ENCODE assay signal across 8 cellular contexts in the genomic region with DNA sequence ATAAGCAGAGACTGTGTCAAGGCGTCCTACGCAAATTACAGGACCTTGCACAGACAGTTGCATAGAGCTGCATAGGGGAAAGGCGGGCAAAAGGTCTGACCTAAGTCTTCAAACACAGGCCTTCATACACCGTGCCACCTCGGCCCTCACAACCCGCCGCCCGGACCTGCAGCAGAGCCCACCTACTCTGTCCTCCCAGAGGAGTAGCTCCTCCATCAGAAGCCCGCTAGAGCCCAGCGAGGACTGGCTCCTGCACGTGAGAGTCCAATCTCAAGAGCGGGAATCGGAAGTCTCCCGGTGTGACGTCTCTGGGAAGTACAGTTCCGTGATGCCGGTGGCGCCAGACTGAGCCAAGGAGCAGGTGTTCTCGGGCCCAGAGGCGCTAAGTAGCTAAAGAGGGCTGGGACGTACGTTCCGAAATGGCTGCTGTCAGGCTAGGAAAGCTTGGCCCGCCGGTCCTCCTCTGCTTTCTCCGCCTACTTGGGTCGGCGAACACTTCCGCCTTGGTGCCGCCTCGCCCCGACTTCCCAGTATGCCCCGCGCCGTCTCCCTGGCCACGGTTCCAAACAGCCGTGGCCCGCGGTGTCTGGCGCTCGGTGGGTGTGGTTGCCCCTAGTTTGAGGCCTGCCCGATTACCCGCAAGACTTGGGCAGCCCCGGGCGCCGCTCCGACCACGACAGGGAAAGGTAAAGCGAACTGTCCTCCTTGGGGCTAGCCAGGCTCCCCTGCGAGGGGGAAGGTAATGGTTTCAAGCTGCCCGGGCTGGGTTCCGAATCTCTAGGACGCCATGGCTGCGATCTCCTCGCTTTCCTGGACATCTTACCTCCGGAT. TPM values are rescaled to one million over a fixed set of nuclear protein-coding genes. Genes with fewer than 3 reads are reported as not detected.
DNase-seq lines count a peak whose midpoint lies in the region; ATAC-seq and TF ChIP-seq lines count a peak whose summit lies in the region.

A gene with protein sequence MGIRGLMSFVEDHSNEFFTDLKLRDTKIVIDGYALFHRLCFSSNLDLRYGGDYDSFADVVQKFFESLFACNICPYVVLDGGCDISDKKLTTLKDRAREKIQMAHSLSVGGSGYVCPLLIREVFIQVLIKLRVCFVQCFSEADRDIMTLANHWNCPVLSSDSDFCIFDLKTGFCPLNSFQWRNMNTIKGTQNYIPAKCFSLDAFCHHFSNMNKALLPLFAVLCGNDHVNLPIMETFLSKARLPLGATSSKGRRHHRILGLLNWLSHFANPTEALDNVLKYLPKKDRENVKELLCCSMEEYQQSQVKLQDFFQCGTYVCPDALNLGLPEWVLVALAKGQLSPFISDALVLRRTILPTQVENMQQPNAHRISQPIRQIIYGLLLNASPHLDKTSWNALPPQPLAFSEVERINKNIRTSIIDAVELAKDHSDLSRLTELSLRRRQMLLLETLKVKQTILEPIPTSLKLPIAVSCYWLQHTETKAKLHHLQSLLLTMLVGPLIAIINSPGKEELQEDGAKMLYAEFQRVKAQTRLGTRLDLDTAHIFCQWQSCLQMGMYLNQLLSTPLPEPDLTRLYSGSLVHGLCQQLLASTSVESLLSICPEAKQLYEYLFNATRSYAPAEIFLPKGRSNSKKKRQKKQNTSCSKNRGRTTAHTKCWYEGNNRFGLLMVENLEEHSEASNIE (minus strand): TSS at position 505 of the 831 bp plus-strand sequence. CDS start 1,519 bp downstream, outside the sequence.
A gene with protein sequence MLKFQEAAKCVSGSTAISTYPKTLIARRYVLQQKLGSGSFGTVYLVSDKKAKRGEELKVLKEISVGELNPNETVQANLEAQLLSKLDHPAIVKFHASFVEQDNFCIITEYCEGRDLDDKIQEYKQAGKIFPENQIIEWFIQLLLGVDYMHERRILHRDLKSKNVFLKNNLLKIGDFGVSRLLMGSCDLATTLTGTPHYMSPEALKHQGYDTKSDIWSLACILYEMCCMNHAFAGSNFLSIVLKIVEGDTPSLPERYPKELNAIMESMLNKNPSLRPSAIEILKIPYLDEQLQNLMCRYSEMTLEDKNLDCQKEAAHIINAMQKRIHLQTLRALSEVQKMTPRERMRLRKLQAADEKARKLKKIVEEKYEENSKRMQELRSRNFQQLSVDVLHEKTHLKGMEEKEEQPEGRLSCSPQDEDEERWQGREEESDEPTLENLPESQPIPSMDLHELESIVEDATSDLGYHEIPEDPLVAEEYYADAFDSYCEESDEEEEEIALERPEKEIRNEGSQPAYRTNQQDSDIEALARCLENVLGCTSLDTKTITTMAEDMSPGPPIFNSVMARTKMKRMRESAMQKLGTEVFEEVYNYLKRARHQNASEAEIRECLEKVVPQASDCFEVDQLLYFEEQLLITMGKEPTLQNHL (plus strand): TSS at position 557 of the 831 bp plus-strand sequence. CDS start 2,832 bp downstream, outside the sequence.

- peak within 1 kb of the TSS; percentile 83 for H3K4me3 ChIP-seq in osteoblast (ENCODE audit: insufficient read depth, low read length)
- peak within 1 kb of the TSS; percentile 94 for H3K4me3 ChIP-seq in thoracic aorta

- TF ChIP-seq CTCF in HFFc6 (IDR thresholded peaks at IDR 0.05) (no peak; the same call in 1 of the 2 replicates), osteoblast (IDR thresholded peaks at IDR 0.05; ENCODE audit: extremely low read depth, low read depth, low read length) (no peak), thoracic aorta (IDR thresholded peaks at IDR 0.05) (no peak)

- peaks cover 23% of the 10 kb centered on the region for H3K36me3 Mint-ChIP-seq in HFFc6 (ENCODE audit: low read depth)

- H3K27me3 ChIP-seq in osteoblast (ENCODE audit: insufficient read depth, low read length) (no peaks in the 10 kb centered on the region), thoracic aorta (replicated peaks; ENCODE audit: insufficient read depth) (no peaks in the 10 kb centered on the region)

- H3K79me2 ChIP-seq in osteoblast (ENCODE audit: insufficient read depth, low read length), result peaks cover 24% of the 10 kb centered on the region

- H3K9me3 ChIP-seq in osteoblast (ENCODE audit: low read depth, low read length) (no peaks in the 10 kb centered on the region), thoracic aorta (no peaks in the 10 kb centered on the region)

- H4K20me1 ChIP-seq in osteoblast (ENCODE audit: insufficient read depth, low read length), result no peaks in the 10 kb centered on the region

- H3K9me3 Mint-ChIP-seq in HFFc6, result no peaks in the 10 kb centered on the region

- DNase-seq in GM04504 (ENCODE audit: low read depth) (peak; percentile 70), HFFc6 (peak; percentile 86), NAMALWA (ENCODE audit: low spot score) (peak; percentile 94), SK-MEL-5 (ENCODE audit: low read depth, low spot score) (peak; percentile 86), glomerular endothelial cell (ENCODE audit: extremely low read depth, low read depth, low spot score) (peak; percentile 31), osteoblast (ENCODE audit: insufficient read length, low spot score, missing footprints) (peak; percentile 94), thoracic aorta (ENCODE audit: low spot score) (peak; percentile 76)
- DNase-seq in activated naive CD4-positive, alpha-beta T cell treated with anti-CD3 and anti-CD28 coated beads, Interleukin-2, amount 50 U/mL, for 16 hours, result peak; percentile 92

- H3K4me1 ChIP-seq in osteoblast (ENCODE audit: insufficient read depth, low read length) (peaks cover 14% of the 10 kb centered on the region), thoracic aorta (ENCODE audit: control insufficient read depth in 1 of 2, low read depth in 2 of 2) (peaks cover 26 to 48% of the 10 kb centered on the region in 2 donors)

- peaks cover 44% of the 10 kb centered on the region for H3K4me1 Mint-ChIP-seq in HFFc6 (ENCODE audit: low read depth)

- H3K4me3 Mint-ChIP-seq in HFFc6, result peak within 1 kb of the TSS; percentile 92

- H3K27ac ChIP-seq in osteoblast (ENCODE audit: low read depth, low read length) (peak within 1 kb of the TSS; percentile 92), thoracic aorta (peak within 1 kb of the TSS; percentile 85 to 87)

- peak; percentile 83 for ATAC-seq in thoracic aorta (ENCODE audit: insufficient number of reproducible peaks, low FRiP score, low read depth)

- H3K36me3 ChIP-seq in osteoblast (ENCODE audit: insufficient read depth, low read length) (peaks cover 8% of the 10 kb centered on the region), thoracic aorta (no peaks in the 10 kb centered on the region)

- H2AFZ ChIP-seq in osteoblast (ENCODE audit: low read length), result peak within 1 kb of the TSS; percentile 97

- in situ Hi-C loops in SK-MEL-5 (cut with HindIII; ENCODE audit: low pct_unique_long_range_greater_than_20kb, low sequenced_read_pairs), result no loop called here

- H3K27me3 Mint-ChIP-seq in HFFc6 (ENCODE audit: insufficient read depth), result no peaks in the 10 kb centered on the region

- peak within 1 kb of the TSS; percentile 95 for H3K27ac Mint-ChIP-seq in HFFc6

- H3K4me2 ChIP-seq in osteoblast (ENCODE audit: insufficient read depth, low read length), result peak within 1 kb of the TSS; percentile 97

RNA-seq across cellular contexts. Expression of the first gene that starts in this region (rescaled TPM):
- total RNA-seq in HFFc6 (2021; fragmentation: NEBNext Ultra II Directional; extraction: Animal tissue kit (Norgen Biotek cat#: 25700)), result 1 to 10 TPM; 3.4 to 5.2 (median 4.0) TPM
- 4.7 and 8.2 TPM in 2 replicates for total RNA-seq in SK-MEL-5 (2014; rRNA removed; shearing (Covaris generic))
- polyA plus RNA-seq in SK-MEL-5 (2015; cell fraction: cytosol; rRNA removed), result 4.8 and 5.2 TPM in 2 replicates
- 13.0 and 14.3 TPM in 2 replicates for polyA plus RNA-seq in SK-MEL-5 (2015; cell fraction: nucleus; rRNA removed)
- total RNA-seq in glomerular endothelial cell (2.1 and 7.7 TPM in 2 replicates), osteoblast (9.8 and 12.1 TPM in 2 replicates), thoracic aorta (1 to 10 TPM; 4.6 to 6.3 TPM)

RNA-seq across cellular contexts. Expression of the second gene that starts in this region (rescaled TPM):
- total RNA-seq in HFFc6 (2021; fragmentation: NEBNext Ultra II Directional; extraction: Animal tissue kit (Norgen Biotek cat#: 25700)), result 1 to 10 TPM; 2.5 to 4.0 (median 3.1) TPM
- 1.6 and 1.8 TPM in 2 replicates for total RNA-seq in SK-MEL-5 (2014; rRNA removed; shearing (Covaris generic))
- polyA plus RNA-seq in SK-MEL-5 (2015; cell fraction: cytosol; rRNA removed), result 0.15 and 2.9 TPM in 2 replicates
- 1.4 and 4.1 TPM in 2 replicates for polyA plus RNA-seq in SK-MEL-5 (2015; cell fraction: nucleus; rRNA removed)
- 2.3 and 6.7 TPM in 2 replicates for total RNA-seq in glomerular endothelial cell
- total RNA-seq in osteoblast, result 14.5 and 20.9 TPM in 2 replicates
- total RNA-seq in thoracic aorta, result 10 to 100 TPM in 1 of 2 donors, 1 to 10 TPM in 1; 1.8 to 10.3 TPM

Comparison
In these comparisons a context has a peak if more than half of its experiments do, and no peak if none do; other contexts are left out.
1. Peak in every context shown above with its lines: DNase-seq, ATAC-seq, H3K4me3 ChIP-seq and H3K27ac ChIP-seq.
2. DNase-seq: peak in every context shown above with its lines; median percentile 94 in NAMALWA; 94 in osteoblast; 92 in activated naive CD4-positive, alpha-beta T cell treated with anti-CD3 and anti-CD28 coated beads, Interleukin-2, amount 50 U/mL, for 16 hours; 86 in HFFc6; 86 in SK-MEL-5; 76 in thoracic aorta; 70 in GM04504; 31 in glomerular endothelial cell.